ENCODE assay signal across 7 cellular contexts in the genomic region with DNA sequence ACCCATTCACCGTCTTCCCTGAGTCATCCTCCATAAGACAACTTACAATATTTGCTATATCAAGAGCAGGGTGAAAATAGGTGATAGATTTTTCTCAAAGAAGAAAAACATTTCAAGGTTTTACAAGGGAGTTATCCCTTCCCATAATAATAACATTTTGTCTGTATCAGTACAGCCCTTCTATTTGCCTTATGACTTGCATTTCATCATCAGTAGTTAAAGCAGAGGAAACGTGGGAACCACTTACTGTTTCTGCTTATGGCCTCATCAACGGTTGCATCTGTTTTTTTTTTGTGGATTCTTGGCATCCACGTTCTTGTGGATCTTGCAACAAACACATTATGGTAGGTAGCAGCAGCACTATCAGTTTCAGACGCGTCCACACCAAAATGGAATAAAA.
DNase-seq lines count a peak whose midpoint lies in the region; ATAC-seq, FAIRE-seq and TF ChIP-seq lines count a peak whose summit lies in the region.
"Not testable (repeated sequence)": the region's sequence is repeated elsewhere in the genome, so short reads cannot be mapped to it uniquely, and the experiment has no call there.

No MANE protein-coding gene starts in this region.

- not testable (repeated sequence) for H3K4me1 Mint-ChIP-seq in Calu3 (ENCODE audit: low read depth, unreplicated experiment)

- not testable (repeated sequence) for H3K9me3 Mint-ChIP-seq in Calu3 (ENCODE audit: low read depth, unreplicated experiment)

- H3K27me3 ChIP-seq in MG63, gastroesophageal sphincter: not testable (repeated sequence)

- CTCF ChIA-PET in Calu3 (lab: Charles Lee), result not testable (repeated sequence)

- not testable (repeated sequence) for H3K36me3 ChIP-seq in MG63; SK-N-MC (ENCODE audit: insufficient read depth, low read length); gastroesophageal sphincter; kidney (ENCODE audit: control insufficient read depth in 1 of 2, insufficient read depth in 2 of 2, low read length in 2 of 2)

- not testable (repeated sequence) for H3K9me3 ChIP-seq in MG63; SK-N-MC (ENCODE audit: low read depth, low read length); gastroesophageal sphincter; kidney (ENCODE audit: control insufficient read depth in 1 of 2, low read length in 2 of 2)

- ATAC-seq in gastroesophageal sphincter, result not testable (repeated sequence)

- H3K36me3 Mint-ChIP-seq in Calu3 (ENCODE audit: insufficient read depth, unreplicated experiment), result not testable (repeated sequence)

- BruUV-seq in Calu3 (replicated peaks; lab: Mats Ljungman, UMichigan), result not testable (repeated sequence)

- H3K27ac Mint-ChIP-seq in Calu3 (ENCODE audit: unreplicated experiment), result not testable (repeated sequence)

- FAIRE-seq in kidney (lab: Jason Lieb, UNC), result not testable (repeated sequence)

- TF ChIP-seq CTCF in Calu3 (IDR thresholded peaks at IDR 0.05; ENCODE audit: unreplicated experiment); cardiac fibroblast (IDR thresholded peaks at IDR 0.05; ENCODE audit: low read depth, low read length); gastroesophageal sphincter (IDR thresholded peaks at IDR 0.05); kidney (IDR thresholded peaks at IDR 0.05; ENCODE audit: borderline replicate concordance, extremely low read depth, insufficient read depth): not testable (repeated sequence)

- H3K4me3 ChIP-seq in MG63, result peak overlapping the region; percentile 51
- H3K4me3 ChIP-seq in SK-N-MC, result peak overlapping the region; percentile 82
- H3K4me3 ChIP-seq in cardiac fibroblast (replicated peaks in 1 of 2; ENCODE audit: low read depth in 2 of 2, low read length in 2 of 2), result not testable (repeated sequence)
- peak overlapping the region; percentile 4 to 52 for H3K4me3 ChIP-seq in gastroesophageal sphincter
- H3K4me3 ChIP-seq in kidney (ENCODE audit: low read length in 2 of 2), result peak overlapping the region; percentile 67 to 72

- not testable (repeated sequence) for DNase-seq in Calu3; MG63; SK-N-MC (ENCODE audit: low read depth, low spot score); kidney
- DNase-seq in cardiac fibroblast (ENCODE audit: low read depth in 2 of 2) (peak; percentile 0 to 22), renal cortical epithelial cell (ENCODE audit: low read depth) (peak; percentile 15)

- intact Hi-C loops in Calu3 (cut with micrococcal nuclease; ENCODE audit: unreplicated experiment); kidney (cut with DNase I): not testable (repeated sequence)

- not testable (repeated sequence) for TF ChIP-seq EP300 in gastroesophageal sphincter (IDR thresholded peaks at IDR 0.05)

- H3K27me3 Mint-ChIP-seq in Calu3 (ENCODE audit: unreplicated experiment), result not testable (repeated sequence)

- peaks cover 0 to 13% (median 0%) of the 10 kb centered on the region in 3 donors for H3K4me1 ChIP-seq in gastroesophageal sphincter
- H3K4me1 ChIP-seq in kidney (ENCODE audit: control insufficient read depth in 1 of 2, insufficient read depth in 1 of 2, low read depth in 1 of 2, low read length in 2 of 2), result not testable (repeated sequence)

- peak overlapping the region; percentile 73 for H3K4me3 Mint-ChIP-seq in Calu3 (ENCODE audit: low read depth, unreplicated experiment)

- WGBS in gastroesophageal sphincter (ENCODE audit: low coverage in 1 of 2), 2 donors, result 40 to 60% methylated on average over 6 of the region's 6 CpGs

- H3K27ac ChIP-seq in SK-N-MC (peak overlapping the region; percentile 50; the same call in 1 of the 2 replicates), gastroesophageal sphincter (peak overlapping the region in 2 of 4 donors; percentile 54 to 76)
- H3K27ac ChIP-seq in kidney (ENCODE audit: low read depth in 2 of 2, low read length in 2 of 2), result not testable (repeated sequence)

- peak overlapping the region; percentile 72 for H3K9ac ChIP-seq in SK-N-MC (ENCODE audit: insufficient read length)
- H3K9ac ChIP-seq in kidney (ENCODE audit: low read length in 2 of 2), result not testable (repeated sequence)

- TF ChIP-seq POLR2A in gastroesophageal sphincter (IDR thresholded peaks at IDR 0.05), result not testable (repeated sequence)
